Comparison of ENCODE assay signal across 1 cellular context in the genomic region with DNA sequence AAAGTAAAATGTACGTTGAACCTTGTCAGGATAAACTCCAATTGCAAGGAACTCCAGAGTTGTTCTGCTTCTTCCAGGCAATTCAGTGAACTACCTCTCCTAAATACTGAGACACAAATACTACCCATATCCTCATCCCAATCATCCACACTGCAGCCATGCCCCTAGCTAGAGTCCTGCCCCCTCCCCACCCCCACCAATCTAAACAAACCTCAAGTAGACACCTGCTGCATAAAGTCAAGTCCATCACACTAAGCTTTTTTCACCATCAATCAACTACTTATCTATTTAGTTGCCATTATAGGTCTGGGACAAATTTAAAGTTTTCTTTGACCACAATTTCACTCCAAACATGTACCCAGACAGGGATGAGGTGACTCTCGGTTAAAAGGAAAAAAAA.
TF ChIP-seq lines count a peak whose summit lies in the region.

No MANE protein-coding gene starts in this region.

TF ChIP-seq in GM12878, 131 proteins besides CTCF, POLR2A, EP300 and RAD21 (continued from another document):
- TF ChIP-seq, protein P1, sequence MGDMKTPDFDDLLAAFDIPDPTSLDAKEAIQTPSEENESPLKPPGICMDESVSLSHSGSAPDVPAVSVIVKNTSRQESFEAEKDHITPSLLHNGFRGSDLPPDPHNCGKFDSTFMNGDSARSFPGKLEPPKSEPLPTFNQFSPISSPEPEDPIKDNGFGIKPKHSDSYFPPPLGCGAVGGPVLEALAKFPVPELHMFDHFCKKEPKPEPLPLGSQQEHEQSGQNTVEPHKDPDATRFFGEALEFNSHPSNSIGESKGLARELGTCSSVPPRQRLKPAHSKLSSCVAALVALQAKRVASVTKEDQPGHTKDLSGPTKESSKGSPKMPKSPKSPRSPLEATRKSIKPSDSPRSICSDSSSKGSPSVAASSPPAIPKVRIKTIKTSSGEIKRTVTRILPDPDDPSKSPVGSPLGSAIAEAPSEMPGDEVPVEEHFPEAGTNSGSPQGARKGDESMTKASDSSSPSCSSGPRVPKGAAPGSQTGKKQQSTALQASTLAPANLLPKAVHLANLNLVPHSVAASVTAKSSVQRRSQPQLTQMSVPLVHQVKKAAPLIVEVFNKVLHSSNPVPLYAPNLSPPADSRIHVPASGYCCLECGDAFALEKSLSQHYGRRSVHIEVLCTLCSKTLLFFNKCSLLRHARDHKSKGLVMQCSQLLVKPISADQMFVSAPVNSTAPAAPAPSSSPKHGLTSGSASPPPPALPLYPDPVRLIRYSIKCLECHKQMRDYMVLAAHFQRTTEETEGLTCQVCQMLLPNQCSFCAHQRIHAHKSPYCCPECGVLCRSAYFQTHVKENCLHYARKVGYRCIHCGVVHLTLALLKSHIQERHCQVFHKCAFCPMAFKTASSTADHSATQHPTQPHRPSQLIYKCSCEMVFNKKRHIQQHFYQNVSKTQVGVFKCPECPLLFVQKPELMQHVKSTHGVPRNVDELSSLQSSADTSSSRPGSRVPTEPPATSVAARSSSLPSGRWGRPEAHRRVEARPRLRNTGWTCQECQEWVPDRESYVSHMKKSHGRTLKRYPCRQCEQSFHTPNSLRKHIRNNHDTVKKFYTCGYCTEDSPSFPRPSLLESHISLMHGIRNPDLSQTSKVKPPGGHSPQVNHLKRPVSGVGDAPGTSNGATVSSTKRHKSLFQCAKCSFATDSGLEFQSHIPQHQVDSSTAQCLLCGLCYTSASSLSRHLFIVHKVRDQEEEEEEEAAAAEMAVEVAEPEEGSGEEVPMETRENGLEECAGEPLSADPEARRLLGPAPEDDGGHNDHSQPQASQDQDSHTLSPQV (IDR thresholded peaks at IDR 0.05), result no peak
- TF ChIP-seq EGR1 (IDR thresholded peaks at IDR 0.05; ENCODE audit: borderline replicate concordance in 1 of 2, low read depth in 2 of 2, low read length in 2 of 2) (no peak), FOXK2 (IDR thresholded peaks at IDR 0.05) (no peak), ESRRA (IDR thresholded peaks at IDR 0.05; ENCODE audit: low read length) (no peak), BHLHE40 (IDR thresholded peaks at IDR 0.05; ENCODE audit: borderline replicate concordance in 1 of 2, low read depth in 2 of 2, low read length in 1 of 2) (no peak), ZNF24 (IDR thresholded peaks at IDR 0.05) (no peak)
- TF ChIP-seq, protein P2, sequence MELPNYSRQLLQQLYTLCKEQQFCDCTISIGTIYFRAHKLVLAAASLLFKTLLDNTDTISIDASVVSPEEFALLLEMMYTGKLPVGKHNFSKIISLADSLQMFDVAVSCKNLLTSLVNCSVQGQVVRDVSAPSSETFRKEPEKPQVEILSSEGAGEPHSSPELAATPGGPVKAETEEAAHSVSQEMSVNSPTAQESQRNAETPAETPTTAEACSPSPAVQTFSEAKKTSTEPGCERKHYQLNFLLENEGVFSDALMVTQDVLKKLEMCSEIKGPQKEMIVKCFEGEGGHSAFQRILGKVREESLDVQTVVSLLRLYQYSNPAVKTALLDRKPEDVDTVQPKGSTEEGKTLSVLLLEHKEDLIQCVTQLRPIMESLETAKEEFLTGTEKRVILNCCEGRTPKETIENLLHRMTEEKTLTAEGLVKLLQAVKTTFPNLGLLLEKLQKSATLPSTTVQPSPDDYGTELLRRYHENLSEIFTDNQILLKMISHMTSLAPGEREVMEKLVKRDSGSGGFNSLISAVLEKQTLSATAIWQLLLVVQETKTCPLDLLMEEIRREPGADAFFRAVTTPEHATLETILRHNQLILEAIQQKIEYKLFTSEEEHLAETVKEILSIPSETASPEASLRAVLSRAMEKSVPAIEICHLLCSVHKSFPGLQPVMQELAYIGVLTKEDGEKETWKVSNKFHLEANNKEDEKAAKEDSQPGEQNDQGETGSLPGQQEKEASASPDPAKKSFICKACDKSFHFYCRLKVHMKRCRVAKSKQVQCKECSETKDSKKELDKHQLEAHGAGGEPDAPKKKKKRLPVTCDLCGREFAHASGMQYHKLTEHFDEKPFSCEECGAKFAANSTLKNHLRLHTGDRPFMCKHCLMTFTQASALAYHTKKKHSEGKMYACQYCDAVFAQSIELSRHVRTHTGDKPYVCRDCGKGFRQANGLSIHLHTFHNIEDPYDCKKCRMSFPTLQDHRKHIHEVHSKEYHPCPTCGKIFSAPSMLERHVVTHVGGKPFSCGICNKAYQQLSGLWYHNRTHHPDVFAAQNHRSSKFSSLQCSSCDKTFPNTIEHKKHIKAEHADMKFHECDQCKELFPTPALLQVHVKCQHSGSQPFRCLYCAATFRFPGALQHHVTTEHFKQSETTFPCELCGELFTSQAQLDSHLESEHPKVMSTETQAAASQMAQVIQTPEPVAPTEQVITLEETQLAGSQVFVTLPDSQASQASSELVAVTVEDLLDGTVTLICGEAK (IDR thresholded peaks at IDR 0.05; ENCODE audit: borderline replicate concordance), result no peak
- TF ChIP-seq, protein P3, sequence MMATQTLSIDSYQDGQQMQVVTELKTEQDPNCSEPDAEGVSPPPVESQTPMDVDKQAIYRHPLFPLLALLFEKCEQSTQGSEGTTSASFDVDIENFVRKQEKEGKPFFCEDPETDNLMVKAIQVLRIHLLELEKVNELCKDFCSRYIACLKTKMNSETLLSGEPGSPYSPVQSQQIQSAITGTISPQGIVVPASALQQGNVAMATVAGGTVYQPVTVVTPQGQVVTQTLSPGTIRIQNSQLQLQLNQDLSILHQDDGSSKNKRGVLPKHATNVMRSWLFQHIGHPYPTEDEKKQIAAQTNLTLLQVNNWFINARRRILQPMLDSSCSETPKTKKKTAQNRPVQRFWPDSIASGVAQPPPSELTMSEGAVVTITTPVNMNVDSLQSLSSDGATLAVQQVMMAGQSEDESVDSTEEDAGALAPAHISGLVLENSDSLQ (IDR thresholded peaks at IDR 0.05), result no peak
- TF ChIP-seq, protein P4, sequence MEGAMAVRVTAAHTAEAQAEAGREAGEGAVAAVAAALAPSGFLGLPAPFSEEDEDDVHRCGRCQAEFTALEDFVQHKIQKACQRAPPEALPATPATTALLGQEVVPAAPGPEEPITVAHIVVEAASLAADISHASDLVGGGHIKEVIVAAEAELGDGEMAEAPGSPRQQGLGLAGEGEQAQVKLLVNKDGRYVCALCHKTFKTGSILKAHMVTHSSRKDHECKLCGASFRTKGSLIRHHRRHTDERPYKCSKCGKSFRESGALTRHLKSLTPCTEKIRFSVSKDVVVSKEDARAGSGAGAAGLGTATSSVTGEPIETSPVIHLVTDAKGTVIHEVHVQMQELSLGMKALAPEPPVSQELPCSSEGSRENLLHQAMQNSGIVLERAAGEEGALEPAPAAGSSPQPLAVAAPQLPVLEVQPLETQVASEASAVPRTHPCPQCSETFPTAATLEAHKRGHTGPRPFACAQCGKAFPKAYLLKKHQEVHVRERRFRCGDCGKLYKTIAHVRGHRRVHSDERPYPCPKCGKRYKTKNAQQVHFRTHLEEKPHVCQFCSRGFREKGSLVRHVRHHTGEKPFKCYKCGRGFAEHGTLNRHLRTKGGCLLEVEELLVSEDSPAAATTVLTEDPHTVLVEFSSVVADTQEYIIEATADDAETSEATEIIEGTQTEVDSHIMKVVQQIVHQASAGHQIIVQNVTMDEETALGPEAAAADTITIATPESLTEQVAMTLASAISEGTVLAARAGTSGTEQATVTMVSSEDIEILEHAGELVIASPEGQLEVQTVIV (IDR thresholded peaks at IDR 0.05; ENCODE audit: borderline replicate concordance, partially characterized antibody), result no peak
- TF ChIP-seq, protein P5, sequence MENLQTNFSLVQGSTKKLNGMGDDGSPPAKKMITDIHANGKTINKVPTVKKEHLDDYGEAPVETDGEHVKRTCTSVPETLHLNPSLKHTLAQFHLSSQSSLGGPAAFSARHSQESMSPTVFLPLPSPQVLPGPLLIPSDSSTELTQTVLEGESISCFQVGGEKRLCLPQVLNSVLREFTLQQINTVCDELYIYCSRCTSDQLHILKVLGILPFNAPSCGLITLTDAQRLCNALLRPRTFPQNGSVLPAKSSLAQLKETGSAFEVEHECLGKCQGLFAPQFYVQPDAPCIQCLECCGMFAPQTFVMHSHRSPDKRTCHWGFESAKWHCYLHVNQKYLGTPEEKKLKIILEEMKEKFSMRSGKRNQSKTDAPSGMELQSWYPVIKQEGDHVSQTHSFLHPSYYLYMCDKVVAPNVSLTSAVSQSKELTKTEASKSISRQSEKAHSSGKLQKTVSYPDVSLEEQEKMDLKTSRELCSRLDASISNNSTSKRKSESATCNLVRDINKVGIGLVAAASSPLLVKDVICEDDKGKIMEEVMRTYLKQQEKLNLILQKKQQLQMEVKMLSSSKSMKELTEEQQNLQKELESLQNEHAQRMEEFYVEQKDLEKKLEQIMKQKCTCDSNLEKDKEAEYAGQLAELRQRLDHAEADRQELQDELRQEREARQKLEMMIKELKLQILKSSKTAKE (IDR thresholded peaks at IDR 0.05; ENCODE audit: low read depth, poor library complexity, severe bottlenecking), result no peak
TF ChIP-seq in GM12878: peak in this region for 0.
